Comparison of ENCODE assay signal across 7 cellular contexts in genomic region chr11:6472934-6473333, GRCh38. TPM values are rescaled to one million over a fixed set of nuclear protein-coding genes. Genes with fewer than 3 reads are reported as not detected.
DNase-seq lines count a peak whose midpoint lies in the region; ATAC-seq and TF ChIP-seq lines count a peak whose summit lies in the region.

No MANE protein-coding gene starts in this region.

- CTCF ChIA-PET in WTC11 (lab: Charles Lee) = interaction anchor here (1.0 to 5.4 kb wide), 7 partner anchors 30 to 110 kb away, joined by 3 to 68 read pairs (median 8); partner anchors contain the start of gene APBB1

- POLR2A ChIA-PET in WTC11 (lab: Charles Lee) = interaction anchor here (2.0 kb wide), 1 partner anchor 8 kb away, joined by 7 read pairs; the partner anchor contains the start of genes ARFIP2 and TIMM10B

- peaks cover 12% of the 10 kb centered on the region for H3K27me3 Mint-ChIP-seq in WTC11 (ENCODE audit: low read depth)

- peak overlapping the region; percentile 79 for H3K4me3 Mint-ChIP-seq in WTC11
- peak overlapping the region; percentile 77 for H3K4me3 Mint-ChIP-seq in stimulated activated effector memory CD8-positive, alpha-beta T cell treated with anti-CD3 and anti-CD28 coated beads, Interleukin-12 subunit alpha, Interleukin-12 subunit beta, amount 100 ng/mL, for 72 hours

- DNase-seq in HAP-1 (ENCODE audit: low spot score in 2 of 2) = no peak
- no peak for DNase-seq in WTC11 (ENCODE audit: low spot score)
- DNase-seq in stimulated activated effector memory CD8-positive, alpha-beta T cell treated with anti-CD3 and anti-CD28 coated beads, Interleukin-12 subunit alpha, Interleukin-12 subunit beta, amount 100 ng/mL, for 72 hours (ENCODE audit: low spot score in 2 of 2) = no peak
- DNase-seq in hypothalamus (lab: John Stamatoyannopoulos, UW) = no peak
- no peak for DNase-seq in OCI-M2 (lab: John Stamatoyannopoulos, UW; ENCODE audit: unreplicated experiment)
- no peak for DNase-seq in midbrain (lab: John Stamatoyannopoulos, UW)

- H3K27me3 ChIP-seq in HAP-1 (ENCODE audit: low read depth) = no peaks in the 10 kb centered on the region

- peaks cover 28% of the 10 kb centered on the region for H3K4me1 Mint-ChIP-seq in WTC11
- H3K4me1 Mint-ChIP-seq in stimulated activated effector memory CD8-positive, alpha-beta T cell treated with anti-CD3 and anti-CD28 coated beads, Interleukin-12 subunit alpha, Interleukin-12 subunit beta, amount 100 ng/mL, for 72 hours = peaks cover 13% of the 10 kb centered on the region

- H3K36me3 ChIP-seq in HAP-1 (replicated peaks) = peaks cover 14% of the 10 kb centered on the region

- H3K36me3 Mint-ChIP-seq in WTC11 = peaks cover 11% of the 10 kb centered on the region
- peaks cover 32% of the 10 kb centered on the region for H3K36me3 Mint-ChIP-seq in stimulated activated effector memory CD8-positive, alpha-beta T cell treated with anti-CD3 and anti-CD28 coated beads, Interleukin-12 subunit alpha, Interleukin-12 subunit beta, amount 100 ng/mL, for 72 hours

- H3K9me3 Mint-ChIP-seq in WTC11 = no peaks in the 10 kb centered on the region
- no peaks in the 10 kb centered on the region for H3K9me3 Mint-ChIP-seq in stimulated activated effector memory CD8-positive, alpha-beta T cell treated with anti-CD3 and anti-CD28 coated beads, Interleukin-12 subunit alpha, Interleukin-12 subunit beta, amount 100 ng/mL, for 72 hours

- in situ Hi-C loops in HAP-1 (cut with MboI; ENCODE audit: low sequenced_read_pairs) = no loop called here

- no peaks in the 10 kb centered on the region for H3K9me3 ChIP-seq in HAP-1

- H3K4me3 ChIP-seq in HAP-1 (peak overlapping the region; percentile 79), iPS-11a (ENCODE audit: low read depth, low read length) (peak overlapping the region; percentile 70)

- no peak overlapping the region for H3K27ac Mint-ChIP-seq in WTC11
- H3K27ac Mint-ChIP-seq in stimulated activated effector memory CD8-positive, alpha-beta T cell treated with anti-CD3 and anti-CD28 coated beads, Interleukin-12 subunit alpha, Interleukin-12 subunit beta, amount 100 ng/mL, for 72 hours = peak overlapping the region; percentile 81

- no peak for TF ChIP-seq CTCF in WTC11 (IDR thresholded peaks at IDR 0.05)

- ATAC-seq in WTC11 = no peak
- ATAC-seq in stimulated activated effector memory CD8-positive, alpha-beta T cell treated with anti-CD3 and anti-CD28 coated beads, Interleukin-12 subunit alpha, Interleukin-12 subunit beta, amount 100 ng/mL, for 72 hours = no peak

- H3K4me1 ChIP-seq in HAP-1 = peaks cover 14% of the 10 kb centered on the region

TF ChIP-seq in WTC11, 78 proteins besides CTCF, POLR2A, EP300 and RAD21:
- no peak for TF ChIP-seq FOXP1 (CRISPR knock-in tag; IDR thresholded peaks at IDR 0.05; ENCODE audit: borderline replicate concordance)
- no peak for TF ChIP-seq NFATC4 (CRISPR knock-in tag; IDR thresholded peaks at IDR 0.05)
- TF ChIP-seq, protein P1, sequence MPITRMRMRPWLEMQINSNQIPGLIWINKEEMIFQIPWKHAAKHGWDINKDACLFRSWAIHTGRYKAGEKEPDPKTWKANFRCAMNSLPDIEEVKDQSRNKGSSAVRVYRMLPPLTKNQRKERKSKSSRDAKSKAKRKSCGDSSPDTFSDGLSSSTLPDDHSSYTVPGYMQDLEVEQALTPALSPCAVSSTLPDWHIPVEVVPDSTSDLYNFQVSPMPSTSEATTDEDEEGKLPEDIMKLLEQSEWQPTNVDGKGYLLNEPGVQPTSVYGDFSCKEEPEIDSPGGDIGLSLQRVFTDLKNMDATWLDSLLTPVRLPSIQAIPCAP (CRISPR knock-in tag; IDR thresholded peaks at IDR 0.05) = no peak
- TF ChIP-seq SMAD4 (CRISPR knock-in tag; IDR thresholded peaks at IDR 0.05) = no peak
- TF ChIP-seq ZNF425 (CRISPR knock-in tag; conservative IDR thresholded peaks at IDR 0.05) = no peak
- no peak for TF ChIP-seq NFE2L1 (CRISPR knock-in tag; IDR thresholded peaks at IDR 0.05)

RNA-seq across cellular contexts. Expression of gene TRIM3, which starts 0.8 kb away (rescaled TPM):
- 16.6 to 21.3 TPM (median 19.0 TPM) in 3 replicates for total RNA-seq in WTC11 (2021)

RNA-seq across cellular contexts. Expression of gene ARFIP2, which starts 8.2 kb away (rescaled TPM):
- total RNA-seq in WTC11 (2021) = 46.0 to 53.1 TPM (median 46.1 TPM) in 3 replicates

RNA-seq across cellular contexts. Expression of gene TIMM10B, which starts 8.4 kb away (rescaled TPM):
- total RNA-seq in WTC11 (2021) = 35.8 to 42.6 TPM (median 36.1 TPM) in 3 replicates

RNA-seq across cellular contexts. Expression of gene DNHD1, which starts 24.1 kb away (rescaled TPM):
- total RNA-seq in WTC11 (2021) = 10.5 to 11.5 TPM (median 10.9 TPM) in 3 replicates

RNA-seq across cellular contexts. Expression of gene HPX, which starts 32.1 kb away (rescaled TPM):
- total RNA-seq in WTC11 (2021) = 1.4 to 2.4 TPM (median 1.7 TPM) in 3 replicates
